33 cellular contexts compared by ENCODE assay signal in the genomic region with DNA sequence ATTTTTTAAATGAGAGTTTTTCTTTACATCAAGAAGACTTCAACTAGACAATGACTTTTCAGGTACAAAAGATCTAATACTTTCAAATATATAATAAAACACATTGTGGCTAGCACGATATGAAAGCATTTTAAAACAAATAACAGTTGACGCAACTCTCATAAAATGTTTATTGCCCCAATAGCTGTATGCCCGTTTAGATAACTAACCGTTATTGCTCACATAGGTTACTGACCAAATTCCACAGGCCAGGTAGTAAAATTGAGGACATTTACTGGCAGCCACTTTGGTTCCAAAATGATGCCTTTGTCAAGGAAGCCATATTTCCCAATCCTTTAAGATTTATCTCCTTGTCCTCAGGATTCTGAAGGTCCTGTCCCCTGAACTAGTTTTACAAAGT. TPM values are rescaled to one million over a fixed set of nuclear protein-coding genes. Genes with fewer than 3 reads are reported as not detected.
"Had no signal": no experiment of that assay in that cellular context is flagged by ENCODE, and none has a peak within 500 bp of the region (broad histone marks: within the 10 kb centered on the region; RNA-seq: fewer than 3 reads in every experiment).

No MANE protein-coding gene starts in this region.

- H3K27me3 ChIP-seq: ascending aorta, cardiac muscle cell had no signal

- H3K9me3 ChIP-seq: ascending aorta had no signal

- H3K4me1 ChIP-seq: ascending aorta had no signal

- H3K27ac ChIP-seq: ascending aorta, cardiac muscle cell, WERI-Rb-1 had no signal

- DNase-seq: activated CD4-positive, alpha-beta memory T cell treated with anti-CD3 and anti-CD28 coated beads, Interleukin-2, amount 10 ng/mL, durations not matched to agents 7 days and 5 days; activated CD4-positive, alpha-beta T cell treated with anti-CD3 and anti-CD28 coated beads for 1 hour; activated CD4-positive, alpha-beta T cell treated with anti-CD3 and anti-CD28 coated beads for 36 hours; activated CD4-positive, alpha-beta T cell treated with anti-CD3 and anti-CD28 coated beads for 48 hours; activated CD4-positive, alpha-beta T cell treated with anti-CD3 and anti-CD28 coated beads, Interleukin-2, amount 10 ng/mL, durations not matched to agents 7 days and 5 days; activated CD4-positive, alpha-beta T cell treated with anti-CD3 and anti-CD28 coated beads, Interleukin-2, amount 50 U/mL, for 48 hours; activated CD4-positive, CD25-positive, alpha-beta regulatory T cell; activated CD8-positive, alpha-beta memory T cell treated with anti-CD3 and anti-CD28 coated beads for 24 hours; activated CD8-positive, alpha-beta memory T cell treated with anti-CD3 and anti-CD28 coated beads, Interleukin-2, amount 10 ng/mL, durations not matched to agents 7 days and 5 days; activated CD8-positive, alpha-beta memory T cell treated with anti-CD3 and anti-CD28 coated beads, Interleukin-2, amount 50 U/mL, for 48 hours; activated CD8-positive, alpha-beta T cell treated with anti-CD3 and anti-CD28 coated beads, Interleukin-2, amount 10 ng/mL, durations not matched to agents 7 days and 5 days; activated effector memory CD4-positive, alpha-beta T cell treated with Interleukin-2 at 50 U/mL for 16 hours; activated gamma-delta T cell; activated naive CD4-positive, alpha-beta T cell treated with anti-CD3 and anti-CD28 coated beads, Interleukin-2, amount 10 ng/mL, durations not matched to agents 7 days and 5 days; activated naive CD4-positive, alpha-beta T cell treated with Interleukin-2 at 50 U/mL for 16 hours; activated naive CD8-positive, alpha-beta T cell treated with anti-CD3 and anti-CD28 coated beads, Interleukin-2, amount 10 ng/mL, durations not matched to agents 7 days and 5 days; activated naive CD8-positive, alpha-beta T cell treated with anti-CD3 and anti-CD28 coated beads, Interleukin-2, amount 50 U/mL, for 24 hours; activated T-cell treated with anti-CD3 and anti-CD28 coated beads, Interleukin-2, amount 50 U/mL, for 24 hours; activated T-cell treated with anti-CD3 and anti-CD28 coated beads, Interleukin-2, amount 50 U/mL, for 48 hours; amygdala; anterior cingulate cortex; caudate nucleus; cerebellar nuclear complex; T-helper 1 cell; T-helper 2 cell; T-helper 9 cell; WERI-Rb-1 had no signal

- ATAC-seq: activated CD4-positive, alpha-beta T cell treated with anti-CD3 and anti-CD28 coated beads for 36 hours; activated CD4-positive, CD25-positive, alpha-beta regulatory T cell treated with anti-CD3 and anti-CD28 coated beads, Interleukin-2, amount 50 U/mL, for 24 hours; activated CD8-positive, alpha-beta memory T cell treated with anti-CD3 and anti-CD28 coated beads, Interleukin-2, amount 10 ng/mL, durations not matched to agents 7 days and 5 days; activated CD8-positive, alpha-beta T cell treated with anti-CD3 and anti-CD28 coated beads, Interleukin-2, amount 10 ng/mL, durations not matched to agents 7 days and 5 days; activated naive CD8-positive, alpha-beta T cell treated with anti-CD3 and anti-CD28 coated beads, Interleukin-2, amount 50 U/mL, for 24 hours; WTC11 had no signal

- H3K4me3 ChIP-seq: ascending aorta, cardiac muscle cell had no signal

- H3K36me3 ChIP-seq: ascending aorta, cardiac muscle cell, WERI-Rb-1 had no signal

RNA-seq across cellular contexts. Expression of a gene that starts 2.9 kb away (rescaled TPM):
- total RNA-seq: activated CD4-positive, alpha-beta memory T cell treated with anti-CD3 and anti-CD28 coated beads, Interleukin-2, amount 10 ng/mL, durations not matched to agents 7 days and 5 days; activated CD4-positive, alpha-beta T cell treated with anti-CD3 and anti-CD28 coated beads for 36 hours; activated CD4-positive, alpha-beta T cell treated with anti-CD3 and anti-CD28 coated beads, Interleukin-2, amount 10 ng/mL, durations not matched to agents 7 days and 5 days; activated CD8-positive, alpha-beta memory T cell treated with anti-CD3 and anti-CD28 coated beads, Interleukin-2, amount 10 ng/mL, durations not matched to agents 7 days and 5 days; activated CD8-positive, alpha-beta T cell treated with anti-CD3 and anti-CD28 coated beads, Interleukin-2, amount 10 ng/mL, durations not matched to agents 7 days and 5 days; activated naive CD8-positive, alpha-beta T cell treated with anti-CD3 and anti-CD28 coated beads, Interleukin-2, amount 10 ng/mL, durations not matched to agents 7 days and 5 days; activated T-helper 2 cell treated with anti-CD3 and anti-CD28 coated beads, Interferon-gamma antibody, Interleukin-2, Interleukin-4, amounts not matched to agents 10 μg/mL and 5 μg/mL and 100 μg/mL, durations not matched to agents 14 hours and 24 hours and 36 hours; ascending aorta; bronchial epithelial cell; cardiac muscle cell had no signal
- polyA plus RNA-seq: cardiac muscle cell had no signal

RNA-seq across cellular contexts. Expression of a gene that starts 29.6 kb away (rescaled TPM):
- total RNA-seq: activated CD4-positive, alpha-beta memory T cell treated with anti-CD3 and anti-CD28 coated beads, Interleukin-2, amount 10 ng/mL, durations not matched to agents 7 days and 5 days; activated CD4-positive, alpha-beta T cell treated with anti-CD3 and anti-CD28 coated beads for 36 hours; activated CD4-positive, alpha-beta T cell treated with anti-CD3 and anti-CD28 coated beads, Interleukin-2, amount 10 ng/mL, durations not matched to agents 7 days and 5 days; activated CD8-positive, alpha-beta memory T cell treated with anti-CD3 and anti-CD28 coated beads, Interleukin-2, amount 10 ng/mL, durations not matched to agents 7 days and 5 days; activated CD8-positive, alpha-beta T cell treated with anti-CD3 and anti-CD28 coated beads, Interleukin-2, amount 10 ng/mL, durations not matched to agents 7 days and 5 days; activated naive CD8-positive, alpha-beta T cell treated with anti-CD3 and anti-CD28 coated beads, Interleukin-2, amount 10 ng/mL, durations not matched to agents 7 days and 5 days; activated T-helper 2 cell treated with anti-CD3 and anti-CD28 coated beads, Interferon-gamma antibody, Interleukin-2, Interleukin-4, amounts not matched to agents 10 μg/mL and 5 μg/mL and 100 μg/mL, durations not matched to agents 14 hours and 24 hours and 36 hours; bronchial epithelial cell; cardiac muscle cell had no signal
